Comparison of ENCODE assay signal across 29 cellular contexts in the genomic region with DNA sequence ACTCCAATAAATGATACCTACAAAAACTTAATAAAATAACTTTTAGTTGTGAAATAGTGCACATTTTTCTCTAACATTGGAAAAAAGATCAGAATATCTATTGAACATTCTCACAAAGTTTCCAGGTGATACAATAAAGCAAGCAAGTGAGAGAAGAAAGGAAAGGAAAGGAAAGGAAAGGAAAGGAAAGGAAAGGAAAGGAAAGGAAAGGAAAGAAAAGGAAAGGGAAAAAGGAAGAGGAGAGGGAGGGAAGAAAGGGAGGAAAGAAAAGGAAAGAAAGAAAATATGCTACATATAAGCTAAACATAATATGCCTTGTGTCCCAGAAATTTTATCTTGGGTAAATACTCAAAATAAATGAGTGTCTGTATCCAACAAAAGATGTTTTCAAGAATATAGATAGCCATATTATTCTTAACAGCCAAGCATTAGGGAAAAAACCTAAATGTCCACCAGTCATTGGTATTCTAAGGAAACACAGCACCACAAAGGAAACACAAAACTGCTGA.
"Had no signal": no experiment of that assay in that cellular context is flagged by ENCODE, and none has a peak within 500 bp of the region (broad histone marks: within the 10 kb centered on the region; RNA-seq: fewer than 3 reads in every experiment).

No MANE protein-coding gene starts in this region.

- H3K4me3 ChIP-seq: colonic mucosa, coronary artery, dorsolateral prefrontal cortex, esophagus muscularis mucosa, esophagus squamous epithelium, gastrocnemius medialis, gastroesophageal sphincter, heart left ventricle, heart right ventricle had no signal

- H3K4me1 Mint-ChIP-seq: endodermal cell had no signal

- H3K36me3 ChIP-seq: colonic mucosa, esophagus muscularis mucosa, esophagus squamous epithelium, gastrocnemius medialis, gastroesophageal sphincter, heart left ventricle, heart right ventricle had no signal

- H3K27ac Mint-ChIP-seq: dendritic cell treated with granulocyte-macrophage colony-stimulating factor and Interleukin-4, amounts not matched to agents 40 ng/mL and 50 ng/mL, for 4 days; effector memory CD8-positive, alpha-beta T cell; endodermal cell had no signal

- H3K4me1 ChIP-seq: colonic mucosa, esophagus muscularis mucosa, esophagus squamous epithelium, foreskin keratinocyte, gastrocnemius medialis, gastroesophageal sphincter, heart left ventricle, heart right ventricle had no signal

- H3K27ac ChIP-seq: colonic mucosa, coronary artery, dorsolateral prefrontal cortex, epithelial cell of prostate, esophagus muscularis mucosa, esophagus squamous epithelium, foreskin keratinocyte, gastrocnemius medialis, gastroesophageal sphincter, heart left ventricle, heart right ventricle had no signal

- H3K27me3 Mint-ChIP-seq: dendritic cell treated with granulocyte-macrophage colony-stimulating factor and Interleukin-4, amounts not matched to agents 40 ng/mL and 50 ng/mL, for 4 days; effector memory CD8-positive, alpha-beta T cell had no signal

- DNase-seq: colonic mucosa; cortex of kidney; dermis blood vessel endothelial cell; dorsolateral prefrontal cortex; effector CD4-positive, alpha-beta T cell; effector CD8-positive, alpha-beta T cell; effector memory CD4-positive, alpha-beta T cell; effector memory CD8-positive, alpha-beta T cell; endodermal cell; erythroblast; esophagus squamous epithelium; foreskin fibroblast; foreskin keratinocyte; foreskin melanocyte; gastrocnemius medialis; glutamatergic neuron; head of caudate nucleus; heart left ventricle; heart right ventricle had no signal

- H3K9me3 ChIP-seq: colonic mucosa, esophagus muscularis mucosa, esophagus squamous epithelium, gastrocnemius medialis, gastroesophageal sphincter had no signal

- H3K4me3 Mint-ChIP-seq: dendritic cell treated with granulocyte-macrophage colony-stimulating factor and Interleukin-4, amounts not matched to agents 40 ng/mL and 50 ng/mL, for 4 days; effector memory CD8-positive, alpha-beta T cell; endodermal cell had no signal

- FAIRE-seq: colon, endometrium, endothelial cell of umbilical vein, frontal cortex had no signal

- ATAC-seq: effector memory CD8-positive, alpha-beta T cell; esophagus mucosa; foreskin keratinocyte; gastrocnemius medialis; gastroesophageal sphincter; heart left ventricle; heart right ventricle had no signal

- H3K27me3 ChIP-seq: colonic mucosa, esophagus muscularis mucosa, esophagus squamous epithelium, foreskin keratinocyte, gastrocnemius medialis, gastroesophageal sphincter, heart left ventricle, heart right ventricle had no signal

- H3K9me3 Mint-ChIP-seq: endodermal cell had no signal
